Comparison of ENCODE assay signal across 15 cellular contexts in the genomic region with DNA sequence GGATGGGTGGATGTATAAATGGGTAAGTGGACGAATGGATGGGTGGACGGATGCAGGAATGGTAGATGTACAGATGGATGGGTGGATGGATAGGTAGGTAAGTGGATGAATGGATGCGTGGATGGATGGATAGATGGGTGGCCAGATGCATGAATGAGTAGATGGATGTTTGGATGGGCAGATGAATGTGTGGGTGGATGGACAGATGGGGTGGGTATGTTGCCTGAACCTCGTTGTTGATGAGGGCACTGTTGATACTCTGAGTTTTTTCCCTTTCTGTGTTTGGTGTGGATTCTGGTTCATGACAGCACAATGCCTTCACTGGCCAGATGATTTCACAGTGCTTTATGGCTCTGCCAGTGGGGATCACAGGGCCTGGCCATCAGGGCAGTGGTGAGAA.
"Had no signal": no experiment of that assay in that cellular context is flagged by ENCODE, and none has a peak within 500 bp of the region (broad histone marks: within the 10 kb centered on the region; RNA-seq: fewer than 3 reads in every experiment).

No MANE protein-coding gene starts in this region.

- ATAC-seq: activated CD4-positive, CD25-positive, alpha-beta regulatory T cell treated with anti-CD3 and anti-CD28 coated beads, Interleukin-2, amount 50 U/mL, for 24 hours; gastrocnemius medialis; left colon; lower lobe of right lung had no signal

- H3K4me3 ChIP-seq: gastrocnemius medialis, lower lobe of right lung had no signal

- H3K27ac Mint-ChIP-seq: activated naive CD4-positive, alpha-beta T cell treated with anti-CD3 and anti-CD28 coated beads for 36 hours; activated T-helper 2 cell treated with anti-CD3 and anti-CD28 coated beads, Interferon-gamma antibody, Interleukin-2, Interleukin-4, amounts not matched to agents 10 μg/mL and 5 μg/mL and 100 μg/mL, durations not matched to agents 14 hours and 24 hours and 36 hours; stimulated activated effector memory CD8-positive, alpha-beta T cell treated with anti-CD3 and anti-CD28 coated beads, Interleukin-12 subunit alpha, Interleukin-12 subunit beta, amount 100 ng/mL, for 72 hours had no signal

- DNase-seq: activated CD4-positive, alpha-beta T cell treated with anti-CD3 and anti-CD28 coated beads, Interleukin-2, amount 50 U/mL, for 1 hour; activated CD8-positive, alpha-beta memory T cell treated with anti-CD3 and anti-CD28 coated beads for 24 hours; activated naive CD4-positive, alpha-beta T cell treated with anti-CD3 and anti-CD28 coated beads for 36 hours; activated T-cell treated with anti-CD3 and anti-CD28 coated beads for 4 hours; dermis blood vessel endothelial cell; gastrocnemius medialis; left colon; midbrain; T-cell; T-helper 9 cell had no signal

- H3K9me3 Mint-ChIP-seq: activated naive CD4-positive, alpha-beta T cell treated with anti-CD3 and anti-CD28 coated beads for 36 hours; activated T-helper 2 cell treated with anti-CD3 and anti-CD28 coated beads, Interferon-gamma antibody, Interleukin-2, Interleukin-4, amounts not matched to agents 10 μg/mL and 5 μg/mL and 100 μg/mL, durations not matched to agents 14 hours and 24 hours and 36 hours; stimulated activated effector memory CD8-positive, alpha-beta T cell treated with anti-CD3 and anti-CD28 coated beads, Interleukin-12 subunit alpha, Interleukin-12 subunit beta, amount 100 ng/mL, for 72 hours; T-cell had no signal

- H3K36me3 ChIP-seq: gastrocnemius medialis, lower lobe of right lung had no signal

- H3K36me3 Mint-ChIP-seq: stimulated activated effector memory CD8-positive, alpha-beta T cell treated with anti-CD3 and anti-CD28 coated beads, Interleukin-12 subunit alpha, Interleukin-12 subunit beta, amount 100 ng/mL, for 72 hours had no signal

- H3K27ac ChIP-seq: epithelial cell of prostate had no signal

- H3K9me3 ChIP-seq: gastrocnemius medialis, lower lobe of right lung had no signal

- H3K27me3 ChIP-seq: gastrocnemius medialis had no signal

- H3K4me1 ChIP-seq: lower lobe of right lung had no signal

- H3K27me3 Mint-ChIP-seq: T-cell had no signal

- H3K4me3 Mint-ChIP-seq: activated naive CD4-positive, alpha-beta T cell treated with anti-CD3 and anti-CD28 coated beads for 36 hours; stimulated activated effector memory CD8-positive, alpha-beta T cell treated with anti-CD3 and anti-CD28 coated beads, Interleukin-12 subunit alpha, Interleukin-12 subunit beta, amount 100 ng/mL, for 72 hours; T-cell had no signal
